14 cellular contexts compared by ENCODE assay signal in genomic region chr11:119795231-119795630, GRCh38.
A peak's percentile ranks its signal among the peaks of the same experiment; 100 is the strongest.
DNase-seq lines count a peak whose midpoint lies in the region; ATAC-seq and TF ChIP-seq lines count a peak whose summit lies in the region.
"Had no signal": no experiment of that assay in that cellular context is flagged by ENCODE, and none has a peak within 500 bp of the region (broad histone marks: within the 10 kb centered on the region; RNA-seq: fewer than 3 reads in every experiment).

No MANE protein-coding gene starts in this region.

- H3K27ac Mint-ChIP-seq in MCF 10A (ENCODE audit: low read depth, unreplicated experiment): no peak overlapping the region
- H3K27ac Mint-ChIP-seq: activated CD8-positive, alpha-beta memory T cell treated with anti-CD3 and anti-CD28 coated beads, Interleukin-2, amount 10 ng/mL, durations not matched to agents 7 days and 5 days; activated naive CD8-positive, alpha-beta T cell treated with anti-CD3 and anti-CD28 coated beads, Interleukin-2, amount 50 U/mL, for 24 hours; immature natural killer cell had no signal

- peaks cover 14% of the 10 kb centered on the region for H3K4me1 Mint-ChIP-seq in MCF 10A (ENCODE audit: insufficient read depth, unreplicated experiment)
- H3K4me1 Mint-ChIP-seq: activated CD8-positive, alpha-beta memory T cell treated with anti-CD3 and anti-CD28 coated beads, Interleukin-2, amount 10 ng/mL, durations not matched to agents 7 days and 5 days; activated naive CD8-positive, alpha-beta T cell treated with anti-CD3 and anti-CD28 coated beads, Interleukin-2, amount 50 U/mL, for 24 hours; immature natural killer cell had no signal

- no peaks in the 10 kb centered on the region for H3K36me3 ChIP-seq in breast epithelium

- intact Hi-C loops in MCF 10A (cut with micrococcal nuclease): loop anchor here (10.0 kb wide), 1 partner anchor 70 kb away; no protein-coding TSS in a partner anchor
- intact Hi-C loops in breast epithelium (cut with DNase I; ENCODE audit: low total_unique reads): loop anchor here (5.0 kb wide), 1 partner anchor 1317 kb away; no protein-coding TSS in a partner anchor

- peaks cover 20% of the 10 kb centered on the region for H3K27me3 Mint-ChIP-seq in MCF 10A (ENCODE audit: insufficient read depth, unreplicated experiment)

- H3K27me3 ChIP-seq in breast epithelium: no peaks in the 10 kb centered on the region

- TF ChIP-seq POLR2A in breast epithelium (IDR thresholded peaks at IDR 0.05): no peak

- POLR2A ChIA-PET in MCF 10A (lab: Yijun Ruan, JAX): interaction anchor here (0.6 kb wide), 1 partner anchor 1820 kb away, joined by 3 read pairs; no protein-coding TSS in a partner anchor

- no peak overlapping the region for H3K4me3 ChIP-seq in breast epithelium

- H3K4me1 ChIP-seq in breast epithelium: no peaks in the 10 kb centered on the region

- no peaks in the 10 kb centered on the region for H3K9me3 ChIP-seq in breast epithelium

- TF ChIP-seq CTCF in MCF 10A (IDR thresholded peaks at IDR 0.05; ENCODE audit: unreplicated experiment) (no peak), breast epithelium (IDR thresholded peaks at IDR 0.05) (no peak)

- no peak overlapping the region for H3K4me3 Mint-ChIP-seq in MCF 10A (ENCODE audit: unreplicated experiment)
- H3K4me3 Mint-ChIP-seq: activated CD8-positive, alpha-beta memory T cell treated with anti-CD3 and anti-CD28 coated beads, Interleukin-2, amount 10 ng/mL, durations not matched to agents 7 days and 5 days; activated naive CD8-positive, alpha-beta T cell treated with anti-CD3 and anti-CD28 coated beads, Interleukin-2, amount 50 U/mL, for 24 hours; immature natural killer cell had no signal

- no peaks in the 10 kb centered on the region for H3K9me3 Mint-ChIP-seq in MCF 10A (ENCODE audit: unreplicated experiment)
- H3K9me3 Mint-ChIP-seq: activated naive CD8-positive, alpha-beta T cell treated with anti-CD3 and anti-CD28 coated beads, Interleukin-2, amount 50 U/mL, for 24 hours; immature natural killer cell had no signal

- H3K36me3 Mint-ChIP-seq in MCF 10A (ENCODE audit: insufficient read depth, unreplicated experiment): peaks cover 5% of the 10 kb centered on the region
- H3K36me3 Mint-ChIP-seq: activated CD8-positive, alpha-beta memory T cell treated with anti-CD3 and anti-CD28 coated beads, Interleukin-2, amount 10 ng/mL, durations not matched to agents 7 days and 5 days; immature natural killer cell had no signal

- no TSS peak for BruUV-seq in MCF 10A (replicated peaks; lab: Mats Ljungman, UMichigan)

- ATAC-seq in GM18909 (IDR thresholded peaks at IDR 0.05; ENCODE audit: poor library complexity, unreplicated experiment): no peak
- ATAC-seq: activated CD8-positive, alpha-beta memory T cell treated with anti-CD3 and anti-CD28 coated beads, Interleukin-2, amount 10 ng/mL, durations not matched to agents 7 days and 5 days; activated naive CD8-positive, alpha-beta T cell treated with anti-CD3 and anti-CD28 coated beads, Interleukin-2, amount 50 U/mL, for 24 hours had no signal

- CTCF ChIA-PET in MCF 10A (lab: Yijun Ruan, JAX): no interaction called here

- H3K27ac ChIP-seq in breast epithelium: no peak overlapping the region
- H3K27ac ChIP-seq: 22Rv1 had no signal

- peak; percentile 66 for DNase-seq in MCF 10A (ENCODE audit: unreplicated experiment)
- DNase-seq in breast epithelium (ENCODE audit: low spot score in 2 of 2): no peak
- DNase-seq in astrocyte of the hippocampus (ENCODE audit: low read depth, low spot score): peak; percentile 89
- DNase-seq in iris pigment epithelial cell (ENCODE audit: low read depth): peak; percentile 89
- no peak for DNase-seq in GM19240 (ENCODE audit: insufficient read length, low spot score)
- no peak for DNase-seq in NCI-H2171 (lab: John Stamatoyannopoulos, UW)
- no peak for DNase-seq in NCI-H1417 (lab: John Stamatoyannopoulos, UW)
- DNase-seq: activated CD8-positive, alpha-beta memory T cell treated with anti-CD3 and anti-CD28 coated beads, Interleukin-2, amount 10 ng/mL, durations not matched to agents 7 days and 5 days; activated naive CD8-positive, alpha-beta T cell treated with anti-CD3 and anti-CD28 coated beads, Interleukin-2, amount 50 U/mL, for 24 hours; DMS79; immature natural killer cell; NCI-H1930 had no signal

Comparison
In these comparisons a context has a peak if more than half of its experiments do, and no peak if none do; other contexts are left out.
1. DNase-seq: peak in MCF 10A (single experiment), astrocyte of the hippocampus (single experiment) and iris pigment epithelial cell (single experiment); none in breast epithelium (0 of 2), GM19240 (single experiment), NCI-H2171 (single experiment) and NCI-H1417 (0 of 3).